In the genomic region with DNA sequence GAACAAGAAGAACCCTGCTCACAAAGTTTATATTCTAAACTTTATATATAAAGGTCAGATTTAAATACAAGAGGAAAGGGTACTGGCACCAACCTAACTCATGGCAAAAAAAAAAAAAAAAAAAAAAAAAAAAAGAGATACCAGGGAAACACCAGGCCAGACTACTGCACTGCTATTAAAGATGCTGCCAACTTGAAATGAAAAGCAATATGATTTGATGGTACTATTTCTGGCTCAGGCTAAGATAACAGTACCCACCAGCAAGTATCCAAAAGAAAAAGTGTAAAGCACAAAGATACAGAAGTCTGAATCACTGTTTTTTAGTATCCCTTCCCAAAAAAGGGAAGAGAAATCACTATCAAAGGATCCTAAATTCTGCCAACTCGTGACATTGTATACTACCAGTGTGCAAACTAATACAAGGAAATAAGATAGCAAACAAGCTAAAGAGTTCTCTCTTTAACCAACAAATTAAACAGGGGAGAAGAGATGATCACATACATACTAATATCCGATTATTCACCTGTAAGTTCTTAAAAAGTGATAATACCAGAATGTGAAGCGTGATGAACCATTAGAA, we compare ENCODE assay signal across 27 cellular contexts.
"Had no signal": no experiment of that assay in that cellular context is flagged by ENCODE, and none has a peak within 500 bp of the region (broad histone marks: within the 10 kb centered on the region; RNA-seq: fewer than 3 reads in every experiment).

No MANE protein-coding gene starts in this region.

- H3K27ac ChIP-seq: neural progenitor cell, neutrophil, parathyroid adenoma, psoas muscle, skin epidermis, stomach, testis, thyroid gland, transverse colon, upper lobe of left lung, vagina had no signal

- H3K4me3 ChIP-seq: lung, neural progenitor cell, psoas muscle, skin epidermis, stomach, testis, thyroid gland, transverse colon, upper lobe of left lung, vagina had no signal

- H3K9ac ChIP-seq: neural progenitor cell, parathyroid adenoma had no signal

- H3K4me1 ChIP-seq: neural progenitor cell, parathyroid adenoma, thyroid gland had no signal

- H3K36me3 ChIP-seq: neutrophil, stomach, thyroid gland, transverse colon, upper lobe of left lung, vagina had no signal

- H3K27me3 ChIP-seq: neural progenitor cell, neutrophil, stomach, testis, thyroid gland, transverse colon, upper lobe of left lung, vagina had no signal

- H2AFZ ChIP-seq: neural progenitor cell, parathyroid adenoma had no signal

- H3K9me3 ChIP-seq: neutrophil, testis, thyroid gland had no signal

- ATAC-seq: natural killer cell; psoas muscle; sciatic nerve; stimulated activated naive B cell treated with anti-CD40 and anti-IgM and Interleukin-4, amounts not matched to agents 10 μg/mL and 1 μg/mL and 100 μg/mL, for 72 hours; stimulated activated naive CD8-positive, alpha-beta T cell treated with anti-CD3 and anti-CD28 coated beads, Interleukin-15, Interleukin-2, amounts not matched to agents 100 U/mL and 50 U/mL, for 24 hours had no signal

- DNase-seq: hypothalamus; immature natural killer cell; kidney; mesendoderm; naive B cell; natural killer cell; nephron progenitor cell; occipital lobe; psoas muscle; stimulated activated CD4-positive, alpha-beta T cell treated with anti-CD3 and anti-CD28 coated beads, Interleukin-12 subunit alpha, Interleukin-12 subunit beta, amount 100 ng/mL, for 4 hours; stimulated activated CD4-positive, alpha-beta T cell treated with anti-CD3 and anti-CD28 coated beads, Interleukin-15, amount 100 ng/mL, for 24 hours; stimulated activated CD4-positive, alpha-beta T cell treated with anti-CD3 and anti-CD28 coated beads, Interleukin-2, amount 100 ng/mL, for 24 hours; stimulated activated CD4-positive, alpha-beta T cell treated with anti-CD3 and anti-CD28 coated beads, Interleukin-4, amount 100 ng/mL, for 1 hour; stimulated activated naive B cell treated with anti-CD40 and anti-IgM and Interleukin-4, amounts not matched to agents 10 μg/mL and 1 μg/mL and 100 μg/mL, for 72 hours; stimulated activated naive CD8-positive, alpha-beta T cell treated with anti-CD3 and anti-CD28 coated beads, Interleukin-15, Interleukin-2, amounts not matched to agents 100 U/mL and 50 U/mL, for 24 hours; stomach; testis; thyroid gland; transverse colon; upper lobe of left lung had no signal

- H3K4me2 ChIP-seq: neural progenitor cell had no signal
